Comparison of ENCODE assay signal across 8 cellular contexts in genomic region chr17:58085039-58085715, GRCh38. TPM values are rescaled to one million over a fixed set of nuclear protein-coding genes. Genes with fewer than 3 reads are reported as not detected.
DNase-seq lines count a peak whose midpoint lies in the region; ATAC-seq and TF ChIP-seq lines count a peak whose summit lies in the region.

No MANE protein-coding gene starts in this region.

- CTCF ChIA-PET in SK-N-SH (lab: Yijun Ruan, JAX) (interaction anchor here (1.0 to 5.5 kb wide), 7 partner anchors 10 to 227 kb away, joined by 3 to 26 read pairs (median 5); partner anchors contain the start of gene SRSF1), GM10248 (lab: Yijun Ruan, JAX) (no interaction called here)

- H3K36me3 Mint-ChIP-seq in activated naive CD4-positive, alpha-beta T cell treated with anti-CD3 and anti-CD28 coated beads, Interleukin-2, amount 50 U/mL, for 72 hours: peaks cover 14 to 17% of the 10 kb centered on the region in 2 donors

- no peaks in the 10 kb centered on the region for H3K9me3 Mint-ChIP-seq in activated naive CD4-positive, alpha-beta T cell treated with anti-CD3 and anti-CD28 coated beads, Interleukin-2, amount 50 U/mL, for 72 hours

- peak overlapping the region; percentile 95 to 99 for H3K4me3 ChIP-seq in SK-N-SH (ENCODE audit: low read depth in 2 of 2, low read length in 1 of 2)
- peak overlapping the region; percentile 95 for H3K4me3 ChIP-seq in iPS-20b (ENCODE audit: low read length)
- H3K4me3 ChIP-seq in subcutaneous abdominal adipose tissue (ENCODE audit: low read depth in 1 of 5, low read length in 5 of 5): peak overlapping the region; percentile 81 to 94 (median 84)

- H3K9ac ChIP-seq in SK-N-SH: peak overlapping the region; percentile 88; the same call in 1 of the 2 replicates
- peak overlapping the region; percentile 84; the same call in 1 of the 2 replicates for H3K9ac ChIP-seq in iPS-20b (ENCODE audit: low read depth, low read length)
- H3K9ac ChIP-seq in subcutaneous abdominal adipose tissue (ENCODE audit: low read length in 5 of 5): peak overlapping the region in 3 of 5 donors; percentile 6 to 78 (median 44)

- no peak for TF ChIP-seq RAD21 in SK-N-SH (IDR thresholded peaks at IDR 0.05; ENCODE audit: low read length)

- H3K27ac ChIP-seq in SK-N-SH (ENCODE audit: low read depth in 2 of 2, low read length in 1 of 2) (peak overlapping the region in 1 of 2 experiments; percentile 17; a peak in 1 of 4 replicates), iPS-20b (ENCODE audit: low read length) (no peak overlapping the region), subcutaneous abdominal adipose tissue (ENCODE audit: low read depth, low read length) (peak overlapping the region; percentile 70)

- H3K9me2 ChIP-seq in SK-N-SH: no peaks in the 10 kb centered on the region

- WGBS in SK-N-SH (ENCODE audit: low lambda C conversion rate): 68% methylated on average over 8 of the region's 8 CpGs

- H4K20me1 ChIP-seq in SK-N-SH (ENCODE audit: insufficient read depth): peaks cover 67% of the 10 kb centered on the region

- TF ChIP-seq EP300 in SK-N-SH (IDR thresholded peaks at IDR 0.05; ENCODE audit: borderline replicate concordance in 1 of 2, low read depth in 1 of 2, low read length in 1 of 2): no peak

- peaks cover 68% of the 10 kb centered on the region for H3K79me2 ChIP-seq in SK-N-SH (ENCODE audit: insufficient read depth)

- H3K36me3 ChIP-seq in SK-N-SH (replicated peaks in 1 of 2; ENCODE audit: control insufficient read depth in 1 of 2, insufficient read depth in 2 of 2, low read length in 1 of 2) (peaks cover 50 to 51% of the 10 kb centered on the region in 2 experiments), iPS-20b (ENCODE audit: insufficient read depth, low read depth, low read length) (peaks cover 55% of the 10 kb centered on the region), subcutaneous abdominal adipose tissue (ENCODE audit: control insufficient read depth in 5 of 5, insufficient read depth in 5 of 5, low read length in 5 of 5) (peaks cover 5 to 40% (median 36%) of the 10 kb centered on the region in 5 donors)

- no peaks in the 10 kb centered on the region for H3K9me3 ChIP-seq in SK-N-SH
- no peaks in the 10 kb centered on the region for H3K9me3 ChIP-seq in iPS-20b (ENCODE audit: insufficient read depth, low read depth, low read length)
- H3K9me3 ChIP-seq in subcutaneous abdominal adipose tissue (ENCODE audit: control insufficient read depth in 5 of 5, low read length in 5 of 5): no peaks in the 10 kb centered on the region

- peak overlapping the region; percentile 99 for H3K4me2 ChIP-seq in SK-N-SH

- H3K27me3 ChIP-seq in SK-N-SH (ENCODE audit: insufficient read depth): no peaks in the 10 kb centered on the region
- no peaks in the 10 kb centered on the region for H3K27me3 ChIP-seq in iPS-20b (ENCODE audit: insufficient read depth, low read length)
- H3K27me3 ChIP-seq in subcutaneous abdominal adipose tissue (ENCODE audit: control insufficient read depth in 5 of 5, insufficient read depth in 4 of 5, low read length in 5 of 5): no peaks in the 10 kb centered on the region

- DNase-seq in SK-N-SH (no peak), NCI-H524 (lab: John Stamatoyannopoulos, UW) (no peak), GM10248 (ENCODE audit: extremely low spot score) (no peak), DMS53 (lab: John Stamatoyannopoulos, UW) (no peak)
- no peak for DNase-seq in activated naive CD4-positive, alpha-beta T cell treated with anti-CD3 and anti-CD28 coated beads, Interleukin-2, amount 50 U/mL, for 72 hours (ENCODE audit: low spot score in 2 of 2)

- no peak overlapping the region for H2AFZ ChIP-seq in SK-N-SH (ENCODE audit: low read depth)

- H3K27ac Mint-ChIP-seq in activated naive CD4-positive, alpha-beta T cell treated with anti-CD3 and anti-CD28 coated beads, Interleukin-2, amount 50 U/mL, for 72 hours: peak overlapping the region; percentile 62 to 95

- TF ChIP-seq CTCF in SK-N-SH (IDR thresholded peaks at IDR 0.05) (no peak), GM10248 (IDR thresholded peaks at IDR 0.05; ENCODE audit: control extremely low read depth, extremely low read depth, low read depth, missing control alignments) (no peak)

- no peaks in the 10 kb centered on the region for H3F3A ChIP-seq in SK-N-SH (replicated peaks; ENCODE audit: insufficient read depth)

- no peak for ATAC-seq in SK-N-SH treated with all-trans-retinoic acid at 6 μM for 48 hours
- ATAC-seq in activated naive CD4-positive, alpha-beta T cell treated with anti-CD3 and anti-CD28 coated beads, Interleukin-2, amount 50 U/mL, for 72 hours: no peak

- POLR2A ChIA-PET in SK-N-SH (lab: Yijun Ruan, JAX): interaction anchor here (1.4 to 4.8 kb wide), 2 partner anchors 78 to 235 kb away, joined by 5 to 40 read pairs; partner anchors contain the start of genes MRPS23 and SRSF1
- POLR2A ChIA-PET in GM10248 (lab: Yijun Ruan, JAX): no interaction called here

- H3K4me1 ChIP-seq in SK-N-SH (ENCODE audit: control insufficient read depth in 1 of 2, insufficient read depth in 2 of 2, low read depth in 1 of 2, low read length in 1 of 2) (peaks cover 18 to 35% of the 10 kb centered on the region in 2 experiments), iPS-20b (ENCODE audit: insufficient read depth, low read length) (peaks cover 29% of the 10 kb centered on the region), subcutaneous abdominal adipose tissue (ENCODE audit: control insufficient read depth in 5 of 5, insufficient read depth in 5 of 5, low read length in 5 of 5) (peaks cover 5 to 43% (median 35%) of the 10 kb centered on the region in 5 donors)

TF ChIP-seq in SK-N-SH, 30 proteins besides CTCF, POLR2A, EP300 and RAD21 (continues in another document):
- TF ChIP-seq USF1 (IDR thresholded peaks at IDR 0.05; ENCODE audit: borderline replicate concordance, low read depth): no peak
- TF ChIP-seq MEF2A (IDR thresholded peaks at IDR 0.05; ENCODE audit: borderline replicate concordance, low read depth): no peak
- no peak for TF ChIP-seq EZH2phosphoT487 (IDR thresholded peaks at IDR 0.05; ENCODE audit: borderline replicate concordance, low read depth)
- 0 out of 2 replicates have a peak, but pooled peaks have one; percentile 29 for TF ChIP-seq MAX (IDR thresholded peaks at IDR 0.05; ENCODE audit: low read depth)
- no peak for TF ChIP-seq RFX5 (IDR thresholded peaks at IDR 0.05; ENCODE audit: low read length)
- TF ChIP-seq ELF1 (IDR thresholded peaks at IDR 0.05): no peak
- no peak for TF ChIP-seq IRF3 (IDR thresholded peaks at IDR 0.05; ENCODE audit: low read depth, low read length)
- no peak for TF ChIP-seq FOSL2 (IDR thresholded peaks at IDR 0.05; ENCODE audit: borderline replicate concordance, low read depth)

TF ChIP-seq in SK-N-SH treated with all-trans-retinoic acid at 6 μM for 48 hours, 23 proteins besides CTCF, POLR2A, EP300 and RAD21 (continues in another document):
- no peak for TF ChIP-seq BACH2 (CRISPR knock-in tag; IDR thresholded peaks at IDR 0.05; ENCODE audit: borderline replicate concordance)
- no peak for TF ChIP-seq ZFP30 (CRISPR knock-in tag; IDR thresholded peaks at IDR 0.05)
- no peak for TF ChIP-seq ZNF8 (CRISPR knock-in tag; IDR thresholded peaks at IDR 0.05)
- TF ChIP-seq PATZ1 (CRISPR knock-in tag; IDR thresholded peaks at IDR 0.05; ENCODE audit: borderline replicate concordance): no peak
- no peak for TF ChIP-seq ZNF565 (CRISPR knock-in tag; conservative IDR thresholded peaks at IDR 0.05; ENCODE audit: low read depth)
- TF ChIP-seq RARB (CRISPR knock-in tag; IDR thresholded peaks at IDR 0.05): no peak
- TF ChIP-seq ZFP3 (CRISPR knock-in tag; IDR thresholded peaks at IDR 0.05): no peak
- TF ChIP-seq GLIS3 (CRISPR knock-in tag; IDR thresholded peaks at IDR 0.05): no peak
- no peak for TF ChIP-seq POU6F1 (CRISPR knock-in tag; IDR thresholded peaks at IDR 0.05; ENCODE audit: borderline replicate concordance, low read depth)
- no peak for TF ChIP-seq OSR1 (CRISPR knock-in tag; IDR thresholded peaks at IDR 0.05)
- no peak for TF ChIP-seq ZNF70 (CRISPR knock-in tag; IDR thresholded peaks at IDR 0.05)
- no peak for TF ChIP-seq CSDC2 (CRISPR knock-in tag; IDR thresholded peaks at IDR 0.05)
- TF ChIP-seq ESRRG (CRISPR knock-in tag; IDR thresholded peaks at IDR 0.05): no peak
- no peak for TF ChIP-seq PPARA (CRISPR knock-in tag; IDR thresholded peaks at IDR 0.05; ENCODE audit: borderline replicate concordance)

RNA-seq across cellular contexts. Expression of gene DYNLL2, which starts 2.0 kb away (rescaled TPM):
- polyA plus RNA-seq in SK-N-SH (2012; rRNA removed): 27.0 and 27.4 TPM in 2 replicates
- polyA plus RNA-seq in SK-N-SH (2012; cell fraction: cytosol; rRNA removed): 29.3 TPM in 2 replicates
- polyA plus RNA-seq in SK-N-SH (2012; cell fraction: nucleus; rRNA removed): 17.1 and 23.7 TPM in 2 replicates
- total RNA-seq in activated naive CD4-positive, alpha-beta T cell treated with anti-CD3 and anti-CD28 coated beads, Interleukin-2, amount 50 U/mL, for 72 hours: 10 to 100 TPM; 24.3 to 25.5 TPM
